In genomic region chr2:184371641-184372040, GRCh38 we compare ENCODE assay signal across 23 cellular contexts.
A peak's percentile ranks its signal among the peaks of the same experiment; 100 is the strongest.
DNase-seq lines count a peak whose midpoint lies in the region; ATAC-seq and TF ChIP-seq lines count a peak whose summit lies in the region.
"Had no signal": no experiment of that assay in that cellular context is flagged by ENCODE, and none has a peak within 500 bp of the region (broad histone marks: within the 10 kb centered on the region; RNA-seq: fewer than 3 reads in every experiment).

No MANE protein-coding gene starts in this region.

- no peak overlapping the region for H3K4ac ChIP-seq in mesenchymal stem cell (ENCODE audit: low read depth in 1 of 2, low read length in 2 of 2)

- H4K20me1 ChIP-seq in SK-N-SH (ENCODE audit: insufficient read depth): no peaks in the 10 kb centered on the region

- H3F3A ChIP-seq in SK-N-SH (replicated peaks; ENCODE audit: insufficient read depth): no peaks in the 10 kb centered on the region

- no peaks in the 10 kb centered on the region for H3K79me2 ChIP-seq in SK-N-SH (ENCODE audit: insufficient read depth)

- TF ChIP-seq CTCF in SK-N-SH (IDR thresholded peaks at IDR 0.05) (no peak), activated B cell treated with CpG ODN at 0.5 μM for 24 hours (IDR thresholded peaks at IDR 0.05) (no peak), CD14-positive monocyte (IDR thresholded peaks at IDR 0.05) (no peak)

- H3K4me2 ChIP-seq in SK-N-SH: no peak overlapping the region
- no peak overlapping the region for H3K4me2 ChIP-seq in mesenchymal stem cell (ENCODE audit: low read length, poor library complexity, severe bottlenecking)
- H3K4me2 ChIP-seq: PC-9 had no signal

- H3K9ac ChIP-seq in SK-N-SH: no peak overlapping the region
- no peak overlapping the region for H3K9ac ChIP-seq in mesenchymal stem cell (ENCODE audit: low read length)

- H3K79me1 ChIP-seq in mesenchymal stem cell (replicated peaks; ENCODE audit: low read length, poor library complexity, severe bottlenecking): no peaks in the 10 kb centered on the region

- H4K91ac ChIP-seq in mesenchymal stem cell (ENCODE audit: low read length): no peak overlapping the region

- H3K9me3 Mint-ChIP-seq in activated B cell treated with CpG ODN at 0.5 μM for 24 hours (no peaks in the 10 kb centered on the region), CD14-positive monocyte (peaks cover 0 to 4% (median 0%) of the 10 kb centered on the region in 7 donors)

- no peak overlapping the region for H2AFZ ChIP-seq in SK-N-SH (ENCODE audit: low read depth)
- H2AFZ ChIP-seq in mesenchymal stem cell (ENCODE audit: low read depth, low read length): no peak overlapping the region
- H2AFZ ChIP-seq: PC-9 had no signal

- ATAC-seq in SK-N-SH treated with all-trans-retinoic acid at 6 μM for 48 hours: no peak
- no peak for ATAC-seq in activated B cell treated with CpG ODN at 0.5 μM for 24 hours (ENCODE audit: low read depth)
- ATAC-seq: HepG2 had no signal

- CTCF ChIA-PET in SK-N-SH (lab: Yijun Ruan, JAX): no interaction called here
- CTCF ChIA-PET in activated B cell treated with CpG ODN at 0.5 μM for 24 hours (lab: Charles Lee): no interaction called here

- H3K4me3 ChIP-seq in SK-N-SH (ENCODE audit: low read depth in 2 of 2, low read length in 1 of 2) (no peak overlapping the region), mesenchymal stem cell (ENCODE audit: insufficient read depth in 1 of 2, low read depth in 1 of 2, low read length in 2 of 2) (no peak overlapping the region)
- H3K4me3 ChIP-seq: GM12878, PC-9 had no signal

- intact Hi-C loops in activated B cell treated with CpG ODN at 0.5 μM for 24 hours (cut with micrococcal nuclease): loop anchor here (5.0 kb wide), 1 partner anchor 226 kb away; the partner anchor contains the start of gene ZNF804A
- intact Hi-C loops in CD14-positive monocyte (cut with micrococcal nuclease): no loop called here

- H2BK12ac ChIP-seq in mesenchymal stem cell (ENCODE audit: low read length in 2 of 2): no peak overlapping the region

- no peaks in the 10 kb centered on the region for H3K4me1 ChIP-seq in SK-N-SH (ENCODE audit: control insufficient read depth in 1 of 2, insufficient read depth in 2 of 2, low read depth in 1 of 2, low read length in 1 of 2)
- no peaks in the 10 kb centered on the region for H3K4me1 ChIP-seq in mesenchymal stem cell (ENCODE audit: control insufficient read depth, insufficient read depth, low read depth, low read length)
- H3K4me1 ChIP-seq: BE2C had no signal

- H3K4me1 Mint-ChIP-seq in activated B cell treated with CpG ODN at 0.5 μM for 24 hours (peaks cover 14% of the 10 kb centered on the region), CD14-positive monocyte (no peaks in the 10 kb centered on the region)

- no peak overlapping the region for H2BK120ac ChIP-seq in mesenchymal stem cell (ENCODE audit: low read depth, low read length)

- H3K36me3 Mint-ChIP-seq in activated B cell treated with CpG ODN at 0.5 μM for 24 hours (ENCODE audit: low read depth): no peaks in the 10 kb centered on the region
- no peaks in the 10 kb centered on the region for H3K36me3 Mint-ChIP-seq in CD14-positive monocyte

- H3K18ac ChIP-seq in mesenchymal stem cell (ENCODE audit: low read depth in 1 of 2, low read length in 2 of 2): no peak overlapping the region

- no peak for DNase-seq in SK-N-SH
- no peak for DNase-seq in activated B cell treated with CpG ODN at 0.5 μM for 24 hours
- DNase-seq in mesenchymal stem cell: peak; percentile 49
- DNase-seq in NCI-H82 treated with DMSO at 0.1 percent for 48 hours (lab: John Stamatoyannopoulos, UW; ENCODE audit: unreplicated experiment): no peak
- DNase-seq in NCI-H69 (lab: John Stamatoyannopoulos, UW): no peak
- DNase-seq in dermis blood vessel endothelial cell: no peak
- DNase-seq in CD14-positive monocyte (ENCODE audit: low spot score): no peak
- DNase-seq: BE2C; CD4-positive, alpha-beta T cell; DMS153; KG1; MV-4-11; NCI-H1694 treated with DMSO at 0.1 percent for 48 hours; NCI-H2107; NCI-H510A; NCI-H774; SIG-M5 had no signal

- H3K27me3 Mint-ChIP-seq in activated B cell treated with CpG ODN at 0.5 μM for 24 hours (no peaks in the 10 kb centered on the region), CD14-positive monocyte (ENCODE audit: low read depth in 3 of 3) (peaks cover 0 to 1% (median 0%) of the 10 kb centered on the region in 3 donors)
- H3K27me3 Mint-ChIP-seq: CD4-positive, alpha-beta T cell had no signal

- H2BK15ac ChIP-seq in mesenchymal stem cell (ENCODE audit: low read depth, poor library complexity, severe bottlenecking): no peak overlapping the region

- H3K4me3 Mint-ChIP-seq in activated B cell treated with CpG ODN at 0.5 μM for 24 hours (no peak overlapping the region), CD14-positive monocyte (no peak overlapping the region)
- H3K4me3 Mint-ChIP-seq: CD4-positive, alpha-beta T cell had no signal

- H3K9me3 ChIP-seq in SK-N-SH (no peaks in the 10 kb centered on the region), mesenchymal stem cell (ENCODE audit: control insufficient read depth, low read length) (no peaks in the 10 kb centered on the region)
- H3K9me3 ChIP-seq: BE2C had no signal

- peak overlapping the region; percentile 71 for H3K27ac Mint-ChIP-seq in activated B cell treated with CpG ODN at 0.5 μM for 24 hours
- H3K27ac Mint-ChIP-seq in CD14-positive monocyte: no peak overlapping the region
- H3K27ac Mint-ChIP-seq: CD4-positive, alpha-beta T cell had no signal

- POLR2A ChIA-PET in SK-N-SH (lab: Yijun Ruan, JAX) (no interaction called here), activated B cell treated with CpG ODN at 0.5 μM for 24 hours (lab: Charles Lee) (interaction anchor here (0.6 kb wide), 1 partner anchor 359 kb away, joined by 3 read pairs; no protein-coding TSS in a partner anchor)

- no peak overlapping the region for H3K14ac ChIP-seq in mesenchymal stem cell (ENCODE audit: low read length in 2 of 2)

- no peaks in the 10 kb centered on the region for H3K9me2 ChIP-seq in SK-N-SH

- no peaks in the 10 kb centered on the region for H3K27me3 ChIP-seq in SK-N-SH (ENCODE audit: insufficient read depth)
- no peaks in the 10 kb centered on the region for H3K27me3 ChIP-seq in mesenchymal stem cell (ENCODE audit: control insufficient read depth in 1 of 2, insufficient read depth in 1 of 2, low read length in 2 of 2)
- H3K27me3 ChIP-seq: BE2C had no signal

- no peaks in the 10 kb centered on the region for H3K36me3 ChIP-seq in SK-N-SH (replicated peaks in 1 of 2; ENCODE audit: control insufficient read depth in 1 of 2, insufficient read depth in 2 of 2, low read length in 1 of 2)
- H3K36me3 ChIP-seq in mesenchymal stem cell (ENCODE audit: control insufficient read depth in 1 of 2, insufficient read depth in 2 of 2, low read depth in 1 of 2, low read length in 2 of 2): no peaks in the 10 kb centered on the region
- H3K36me3 ChIP-seq: BE2C had no signal

- WGBS in SK-N-SH (ENCODE audit: low lambda C conversion rate): 39% methylated on average over 1 of the region's 1 CpG
- 59% methylated on average over 1 of the region's 1 CpG for WGBS in mesenchymal stem cell

- TF ChIP-seq RAD21 in SK-N-SH (IDR thresholded peaks at IDR 0.05; ENCODE audit: low read length): no peak

- H3K27ac ChIP-seq in SK-N-SH (ENCODE audit: low read depth in 2 of 2, low read length in 1 of 2) (no peak overlapping the region), mesenchymal stem cell (ENCODE audit: low read length, poor library complexity, severe bottlenecking) (no peak overlapping the region)
- H3K27ac ChIP-seq: 22Rv1, PC-9, RWPE1 had no signal

- no peak overlapping the region for H2BK5ac ChIP-seq in mesenchymal stem cell (ENCODE audit: low read depth, low read length, poor library complexity, severe bottlenecking)

- no peak overlapping the region for H3K23ac ChIP-seq in mesenchymal stem cell (ENCODE audit: low read length in 2 of 2)

- no peak for TF ChIP-seq EP300 in SK-N-SH (IDR thresholded peaks at IDR 0.05; ENCODE audit: borderline replicate concordance in 1 of 2, low read depth in 1 of 2, low read length in 1 of 2)

- H2AK5ac ChIP-seq in mesenchymal stem cell (ENCODE audit: low read length, severe bottlenecking): no peak overlapping the region

- no peak overlapping the region for H4K8ac ChIP-seq in mesenchymal stem cell (ENCODE audit: low read length)

TF ChIP-seq in SK-N-SH treated with all-trans-retinoic acid at 6 μM for 48 hours, 23 proteins besides CTCF, POLR2A, EP300 and RAD21:
- no peak for TF ChIP-seq ZC3H10 (CRISPR knock-in tag; IDR thresholded peaks at IDR 0.05)
- TF ChIP-seq ISL1 (CRISPR knock-in tag; IDR thresholded peaks at IDR 0.05): peak; percentile 74
- no peak for TF ChIP-seq TCF4 (CRISPR knock-in tag; IDR thresholded peaks at IDR 0.05; ENCODE audit: borderline replicate concordance)
TF ChIP-seq in SK-N-SH treated with all-trans-retinoic acid at 6 μM for 48 hours: peak in this region for 1.

TF ChIP-seq in SK-N-SH, 30 proteins besides CTCF, POLR2A, EP300 and RAD21 (continues in another document):
- TF ChIP-seq NFIC (IDR thresholded peaks at IDR 0.05; ENCODE audit: borderline replicate concordance) (no peak), IRF3 (IDR thresholded peaks at IDR 0.05; ENCODE audit: low read depth, low read length) (no peak), GABPA (IDR thresholded peaks at IDR 0.05; ENCODE audit: low read depth) (no peak), SIN3A (IDR thresholded peaks at IDR 0.05; ENCODE audit: borderline replicate concordance, low read depth, low read length) (no peak), JUND (IDR thresholded peaks at IDR 0.05) (no peak)
